In genomic region chr12:53268637-53269562, GRCh38 we compare ENCODE assay signal across 8 cellular contexts. TPM values are rescaled to one million over a fixed set of nuclear protein-coding genes. Genes with fewer than 3 reads are reported as not detected.
DNase-seq lines count a peak whose midpoint lies in the region; ATAC-seq and TF ChIP-seq lines count a peak whose summit lies in the region.

No MANE protein-coding gene starts in this region.

- peak overlapping the region; percentile 37 to 40 for H3K9ac ChIP-seq in duodenal mucosa (ENCODE audit: low read depth in 1 of 2, low read length in 2 of 2)

- no peaks in the 10 kb centered on the region for H3K9me2 ChIP-seq in DOHH2 (replicated peaks; ENCODE audit: control insufficient read depth, low read length)

- H3K4me1 ChIP-seq in DOHH2 (ENCODE audit: control insufficient read depth, low read length) (peaks cover 30% of the 10 kb centered on the region), duodenal mucosa (ENCODE audit: control insufficient read depth in 1 of 2, insufficient read depth in 2 of 2, low read length in 2 of 2) (peaks cover 6 to 8% of the 10 kb centered on the region in 2 donors)

- peaks cover 35% of the 10 kb centered on the region for H3K4me1 Mint-ChIP-seq in neural crest cell

- H3F3A ChIP-seq in DOHH2 (ENCODE audit: control insufficient read depth, insufficient read depth): no peaks in the 10 kb centered on the region

- H3K36me3 Mint-ChIP-seq in neural crest cell (ENCODE audit: low read depth): peaks cover 13% of the 10 kb centered on the region

- peak overlapping the region; percentile 99 for H3K4me3 Mint-ChIP-seq in neural crest cell

- H3K9me3 Mint-ChIP-seq in neural crest cell: no peaks in the 10 kb centered on the region

- H4K20me1 ChIP-seq in DOHH2 (ENCODE audit: control insufficient read depth, insufficient read depth, low read depth, low read length): 0 out of 2 replicates have a peak, but pooled peaks cover 8% of the 10 kb centered on the region

- H3K79me2 ChIP-seq in DOHH2 (ENCODE audit: control insufficient read depth, low read length): peaks cover 44% of the 10 kb centered on the region

- peak overlapping the region; percentile 76 for H3K4me2 ChIP-seq in DOHH2 (ENCODE audit: low read length)

- no peaks in the 10 kb centered on the region for H3K9me3 ChIP-seq in DOHH2 (ENCODE audit: control insufficient read depth, insufficient read depth, low read length)
- H3K9me3 ChIP-seq in KOPT-K1 (ENCODE audit: insufficient read depth, low read length, poor library complexity, severe bottlenecking): no peaks in the 10 kb centered on the region
- no peaks in the 10 kb centered on the region for H3K9me3 ChIP-seq in duodenal mucosa (ENCODE audit: control insufficient read depth in 1 of 2, low read length in 2 of 2)

- H3K27me3 Mint-ChIP-seq in neural crest cell (ENCODE audit: low read depth): no peaks in the 10 kb centered on the region

- H3K27me3 ChIP-seq in DOHH2 (ENCODE audit: control insufficient read depth, low read length): no peaks in the 10 kb centered on the region
- H3K27me3 ChIP-seq in duodenal mucosa (ENCODE audit: control insufficient read depth in 1 of 2, insufficient read depth in 2 of 2, low read length in 2 of 2): no peaks in the 10 kb centered on the region

- no peak for TF ChIP-seq CTCF in DOHH2 (IDR thresholded peaks at IDR 0.05; ENCODE audit: low read depth, low read length, poor library complexity, severe bottlenecking)
- TF ChIP-seq CTCF in neural crest cell (conservative IDR thresholded peaks at IDR 0.05): no peak

- ATAC-seq in HG02571 (IDR thresholded peaks at IDR 0.05; ENCODE audit: unreplicated experiment) (no peak), HG03039 (IDR thresholded peaks at IDR 0.05; ENCODE audit: unreplicated experiment) (no peak)

- H3K27ac Mint-ChIP-seq in neural crest cell (ENCODE audit: unreplicated experiment): peak overlapping the region; percentile 99

- H3K36me3 ChIP-seq in DOHH2 (ENCODE audit: control insufficient read depth, low read length) (peaks cover 48% of the 10 kb centered on the region), KOPT-K1 (ENCODE audit: insufficient read depth, low read length) (peaks cover 51% of the 10 kb centered on the region), duodenal mucosa (ENCODE audit: control insufficient read depth in 1 of 2, insufficient read depth in 2 of 2, low read length in 2 of 2) (no peaks in the 10 kb centered on the region)

- peak overlapping the region; percentile 87 for H3K4me3 ChIP-seq in DOHH2 (ENCODE audit: low read length)
- H3K4me3 ChIP-seq in duodenal mucosa (ENCODE audit: low read depth in 1 of 2, low read length in 2 of 2): peak overlapping the region; percentile 76 to 85

- H3K27ac ChIP-seq in DOHH2 (ENCODE audit: low read depth, low read length) (peak overlapping the region; percentile 45; the same call in 1 of the 2 replicates), KOPT-K1 (ENCODE audit: low read depth, low read length, poor library complexity, severe bottlenecking) (peak overlapping the region; percentile 94), duodenal mucosa (ENCODE audit: low read depth, low read length) (no peak overlapping the region)

- DNase-seq in neural crest cell (ENCODE audit: low read depth, low spot score) (no peak), cerebellar nuclear complex (lab: John Stamatoyannopoulos, UW) (no peak), NOMO-1 (lab: John Stamatoyannopoulos, UW; ENCODE audit: unreplicated experiment in 2 of 2) (no peak)

RNA-seq across cellular contexts. Expression of gene ESPL1, which starts 0.8 kb away (rescaled TPM):
- 56.3 and 65.8 TPM in 2 replicates for total RNA-seq in neural crest cell

RNA-seq across cellular contexts. Expression of gene PFDN5, which starts 26.4 kb away (rescaled TPM):
- total RNA-seq in neural crest cell: 324 and 326 TPM in 2 replicates

RNA-seq across cellular contexts. Expression of gene MYG1, which starts 30.6 kb away (rescaled TPM):
- 67.1 and 72.7 TPM in 2 replicates for total RNA-seq in neural crest cell

RNA-seq across cellular contexts. Expression of gene RARG, which starts 36.9 kb away (rescaled TPM):
- 5.4 and 5.9 TPM in 2 replicates for total RNA-seq in neural crest cell

RNA-seq across cellular contexts. Expression of gene AAAS, which starts 52.5 kb away (rescaled TPM):
- 94.1 and 95.1 TPM in 2 replicates for total RNA-seq in neural crest cell
